In the genomic region with DNA sequence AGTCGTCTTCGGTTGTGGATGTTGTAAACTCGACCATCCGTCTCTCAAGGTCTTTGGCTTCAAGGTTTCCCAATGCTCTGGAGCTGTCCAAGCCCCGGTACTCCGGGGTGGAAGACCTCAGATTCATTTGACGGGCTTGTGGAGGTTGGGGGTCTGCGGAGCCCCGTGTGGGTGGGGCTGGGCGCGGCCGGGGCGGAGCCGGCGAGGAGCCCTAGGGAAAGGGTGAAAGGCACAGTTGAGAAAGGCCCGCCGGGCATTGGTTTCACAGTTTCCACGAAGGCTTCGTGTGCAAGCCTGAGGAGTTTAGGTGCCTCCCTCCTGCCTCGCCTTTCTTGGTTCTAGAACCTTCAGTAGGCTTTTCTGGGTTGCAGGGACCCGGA, we compare ENCODE assay signal across 8 cellular contexts. TPM values are rescaled to one million over a fixed set of nuclear protein-coding genes. Genes with fewer than 3 reads are reported as not detected.
DNase-seq lines count a peak whose midpoint lies in the region; ATAC-seq and TF ChIP-seq lines count a peak whose summit lies in the region.

No MANE protein-coding gene starts in this region.

- no peak overlapping the region for H3K23ac ChIP-seq in H9 (ENCODE audit: insufficient read length, low read depth, low read length)

- no peak for DNase-seq in H9
- DNase-seq in WTC11 (ENCODE audit: low spot score), result peak; percentile 64
- DNase-seq in right cardiac atrium, result no peak
- no peak for DNase-seq in islet precursor cell
- DNase-seq in ecto neural progenitor cell (ENCODE audit: low spot score), result no peak
- DNase-seq in DMS153 treated with DMSO at 0.1 percent for 48 hours (lab: John Stamatoyannopoulos, UW; ENCODE audit: unreplicated experiment), result no peak
- no peak for DNase-seq in NCI-H1105 treated with DMSO at 0.1 percent for 48 hours (lab: John Stamatoyannopoulos, UW)

- peak; percentile 63 for ATAC-seq in WTC11
- ATAC-seq in right cardiac atrium, result peak; percentile 20 to 34

- H3K4me1 ChIP-seq in H9 (ENCODE audit: insufficient read depth, low read length) (no peaks in the 10 kb centered on the region; the same call in 1 of the 2 replicates), right cardiac atrium (ENCODE audit: control insufficient read depth, insufficient read depth, low read length) (no peaks in the 10 kb centered on the region), skeletal muscle satellite cell (ENCODE audit: control insufficient read depth, insufficient read depth, low read length) (peaks cover 43% of the 10 kb centered on the region)

- H3K36me3 ChIP-seq in skeletal muscle satellite cell (ENCODE audit: insufficient read depth, low read length), result no peaks in the 10 kb centered on the region

- peak overlapping the region; percentile 40 for H3K18ac ChIP-seq in H9 (ENCODE audit: insufficient read length, low read depth, low read length)

- H2BK12ac ChIP-seq in H9 (ENCODE audit: insufficient read length, low read depth, low read length), result no peak overlapping the region

- H3K27ac ChIP-seq in H9 (ENCODE audit: insufficient read length, low read depth, low read length) (no peak overlapping the region), right cardiac atrium (ENCODE audit: low read length) (peak overlapping the region; percentile 1)

- H4K8ac ChIP-seq in H9 (replicated peaks; ENCODE audit: insufficient read length, low read depth, low read length), result no peak overlapping the region

- H3K36me3 Mint-ChIP-seq in H9 (ENCODE audit: insufficient read depth in 1 of 3, low read depth in 3 of 3), result no peaks in the 10 kb centered on the region
- no peaks in the 10 kb centered on the region for H3K36me3 Mint-ChIP-seq in WTC11

- peak overlapping the region; percentile 0 to 70 (median 8); a peak in 3 of 7 replicates for H3K27ac Mint-ChIP-seq in H9
- 0 out of 2 replicates have a peak overlapping the region, but pooled peaks have one; percentile 36 for H3K27ac Mint-ChIP-seq in WTC11

- H3K9ac ChIP-seq in H9 (ENCODE audit: extremely low read depth, insufficient read length, low read length) (no peak overlapping the region), skeletal muscle satellite cell (ENCODE audit: low read depth, low read length) (peak overlapping the region; percentile 59)

- H3K79me2 ChIP-seq in H9 (ENCODE audit: insufficient read depth, low read length), result peaks cover 5% of the 10 kb centered on the region; the same call in 1 of the 2 replicates

- no peak overlapping the region for H2AFZ ChIP-seq in H9 (ENCODE audit: low read length)

- no CpG with 5 or more reads among the region's 21 CpGs for WGBS in H9 (ENCODE audit: extremely low coverage, insufficient read length, low lambda C conversion rate)
- 4% methylated on average over 21 of the region's 21 CpGs for WGBS in right cardiac atrium

- H3K56ac ChIP-seq in H9 (ENCODE audit: insufficient read length, low read depth, low read length), result no peak overlapping the region

- intact Hi-C loops in right cardiac atrium (cut with DNase I), result no loop called here

- no peak overlapping the region for H2BK20ac ChIP-seq in H9 (ENCODE audit: low read depth, low read length, poor library complexity, severe bottlenecking)

- no peak overlapping the region for H2BK15ac ChIP-seq in H9 (ENCODE audit: low read depth, low read length)

- H4K5ac ChIP-seq in H9 (ENCODE audit: insufficient read length, low read depth, low read length), result no peak overlapping the region

- H3K4me1 Mint-ChIP-seq in H9 (peaks cover 18 to 27% of the 10 kb centered on the region in 2 experiments), WTC11 (peaks cover 23% of the 10 kb centered on the region)

- CTCF ChIA-PET in WTC11 (lab: Charles Lee), result interaction anchor here (0.6 to 3.3 kb wide), 8 partner anchors 8 to 245 kb away, joined by 3 to 22 read pairs (median 4); a partner anchor contains a TSS

- H2BK120ac ChIP-seq in H9 (ENCODE audit: low read depth, low read length, poor library complexity, severe bottlenecking), result no peak overlapping the region

- H3K4me2 ChIP-seq in H9 (ENCODE audit: insufficient read depth, insufficient read length, low read length), result peak overlapping the region; percentile 81
- H3K4me2 ChIP-seq in skeletal muscle satellite cell (ENCODE audit: low read length), result peak overlapping the region; percentile 85

- H3K4me3 Mint-ChIP-seq in H9 (peak overlapping the region; percentile 85 to 91), WTC11 (peak overlapping the region; percentile 83)

- H3K9me3 ChIP-seq in H9 (ENCODE audit: control insufficient read depth, low read depth, low read length) (no peaks in the 10 kb centered on the region), right cardiac atrium (ENCODE audit: control insufficient read depth, low read length) (no peaks in the 10 kb centered on the region), skeletal muscle satellite cell (replicated peaks; ENCODE audit: low read length) (no peaks in the 10 kb centered on the region)

- peaks cover 2% of the 10 kb centered on the region for H3K79me1 ChIP-seq in H9 (ENCODE audit: insufficient read depth, low read depth, low read length, poor library complexity, severe bottlenecking)

- H3K27me3 Mint-ChIP-seq in H9 (ENCODE audit: low read depth) (peaks cover 44% of the 10 kb centered on the region), WTC11 (ENCODE audit: low read depth) (peaks cover 45% of the 10 kb centered on the region)

- H2BK5ac ChIP-seq in H9 (ENCODE audit: insufficient read length, low read length), result no peak overlapping the region

- 0 out of 2 replicates have a peak overlapping the region, but pooled peaks have one; percentile 53 for H3K14ac ChIP-seq in H9 (ENCODE audit: insufficient read depth, low read length)

- TF ChIP-seq CTCF in H9 (conservative IDR thresholded peaks at IDR 0.05) (no peak), WTC11 (IDR thresholded peaks at IDR 0.05) (no peak)

- H4K91ac ChIP-seq in H9 (ENCODE audit: insufficient read length, low read depth, low read length), result no peak overlapping the region

- H3K9me3 Mint-ChIP-seq in H9, result peaks cover 0 to 2% of the 10 kb centered on the region in 2 experiments; a peak in 2 of 5 replicates
- no peaks in the 10 kb centered on the region for H3K9me3 Mint-ChIP-seq in WTC11

- H4K20me1 ChIP-seq in H9 (ENCODE audit: control insufficient read depth, insufficient read depth, insufficient read length), result no peaks in the 10 kb centered on the region

- H3K27me3 ChIP-seq in H9 (ENCODE audit: insufficient read depth, low read length), result peaks cover 4% of the 10 kb centered on the region; the same call in 1 of the 2 replicates
- H3K27me3 ChIP-seq in right cardiac atrium (ENCODE audit: control insufficient read depth, insufficient read depth), result no peaks in the 10 kb centered on the region
- H3K27me3 ChIP-seq in skeletal muscle satellite cell (ENCODE audit: control insufficient read depth, insufficient read depth, low read length), result no peaks in the 10 kb centered on the region

- no peak overlapping the region for H2AK5ac ChIP-seq in H9 (ENCODE audit: insufficient read length, low read length)

- H3K4me3 ChIP-seq in right cardiac atrium (ENCODE audit: low read length) (peak overlapping the region; percentile 31), skeletal muscle satellite cell (ENCODE audit: low read length) (peak overlapping the region; percentile 71)

- H3K4ac ChIP-seq in H9 (ENCODE audit: low read depth, low read length), result no peak overlapping the region

- POLR2A ChIA-PET in WTC11 (lab: Charles Lee), result interaction anchor here (0.8 to 1.2 kb wide), 5 partner anchors 8 to 74 kb away, joined by 3 to 5 read pairs (median 3); no protein-coding TSS in a partner anchor

- H3K23me2 ChIP-seq in H9 (ENCODE audit: insufficient read length, low read depth, low read length, poor library complexity, severe bottlenecking), result peaks cover 17% of the 10 kb centered on the region

- no peak overlapping the region for H3T11ph ChIP-seq in H9 (ENCODE audit: low read length)

TF ChIP-seq in WTC11, 78 proteins besides CTCF, POLR2A, EP300 and RAD21 (continues in another document):
- TF ChIP-seq FOXP1 (CRISPR knock-in tag; IDR thresholded peaks at IDR 0.05; ENCODE audit: borderline replicate concordance) (no peak), HMGA2 (CRISPR knock-in tag; IDR thresholded peaks at IDR 0.05) (no peak), ZNF317 (CRISPR knock-in tag; IDR thresholded peaks at IDR 0.05; ENCODE audit: borderline replicate concordance, low read depth) (no peak), EMX1 (CRISPR knock-in tag; IDR thresholded peaks at IDR 0.05) (no peak)
- TF ChIP-seq, protein P1, sequence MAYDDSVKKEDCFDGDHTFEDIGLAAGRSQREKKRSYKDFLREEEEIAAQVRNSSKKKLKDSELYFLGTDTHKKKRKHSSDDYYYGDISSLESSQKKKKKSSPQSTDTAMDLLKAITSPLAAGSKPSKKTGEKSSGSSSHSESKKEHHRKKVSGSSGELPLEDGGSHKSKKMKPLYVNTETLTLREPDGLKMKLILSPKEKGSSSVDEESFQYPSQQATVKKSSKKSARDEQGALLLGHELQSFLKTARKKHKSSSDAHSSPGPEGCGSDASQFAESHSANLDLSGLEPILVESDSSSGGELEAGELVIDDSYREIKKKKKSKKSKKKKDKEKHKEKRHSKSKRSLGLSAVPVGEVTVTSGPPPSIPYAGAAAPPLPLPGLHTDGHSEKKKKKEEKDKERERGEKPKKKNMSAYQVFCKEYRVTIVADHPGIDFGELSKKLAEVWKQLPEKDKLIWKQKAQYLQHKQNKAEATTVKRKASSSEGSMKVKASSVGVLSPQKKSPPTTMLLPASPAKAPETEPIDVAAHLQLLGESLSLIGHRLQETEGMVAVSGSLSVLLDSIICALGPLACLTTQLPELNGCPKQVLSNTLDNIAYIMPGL (CRISPR knock-in tag; IDR thresholded peaks at IDR 0.05), result no peak
- TF ChIP-seq, protein P2, sequence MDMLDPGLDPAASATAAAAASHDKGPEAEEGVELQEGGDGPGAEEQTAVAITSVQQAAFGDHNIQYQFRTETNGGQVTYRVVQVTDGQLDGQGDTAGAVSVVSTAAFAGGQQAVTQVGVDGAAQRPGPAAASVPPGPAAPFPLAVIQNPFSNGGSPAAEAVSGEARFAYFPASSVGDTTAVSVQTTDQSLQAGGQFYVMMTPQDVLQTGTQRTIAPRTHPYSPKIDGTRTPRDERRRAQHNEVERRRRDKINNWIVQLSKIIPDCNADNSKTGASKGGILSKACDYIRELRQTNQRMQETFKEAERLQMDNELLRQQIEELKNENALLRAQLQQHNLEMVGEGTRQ (CRISPR knock-in tag; IDR thresholded peaks at IDR 0.05), result no peak; the same call in 1 of the 2 replicates
- TF ChIP-seq, protein P3, sequence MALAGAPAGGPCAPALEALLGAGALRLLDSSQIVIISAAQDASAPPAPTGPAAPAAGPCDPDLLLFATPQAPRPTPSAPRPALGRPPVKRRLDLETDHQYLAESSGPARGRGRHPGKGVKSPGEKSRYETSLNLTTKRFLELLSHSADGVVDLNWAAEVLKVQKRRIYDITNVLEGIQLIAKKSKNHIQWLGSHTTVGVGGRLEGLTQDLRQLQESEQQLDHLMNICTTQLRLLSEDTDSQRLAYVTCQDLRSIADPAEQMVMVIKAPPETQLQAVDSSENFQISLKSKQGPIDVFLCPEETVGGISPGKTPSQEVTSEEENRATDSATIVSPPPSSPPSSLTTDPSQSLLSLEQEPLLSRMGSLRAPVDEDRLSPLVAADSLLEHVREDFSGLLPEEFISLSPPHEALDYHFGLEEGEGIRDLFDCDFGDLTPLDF (CRISPR knock-in tag; IDR thresholded peaks at IDR 0.05), result no peak

RNA-seq across cellular contexts. Expression of a gene that starts 0.4 kb away (rescaled TPM):
- total RNA-seq in H9 (2021) (57.3 and 62.7 TPM in 2 replicates), WTC11 (2021) (35.9 to 36.9 TPM (median 36.4 TPM) in 3 replicates), right cardiac atrium (10 to 100 TPM; 33.6 to 39.2 (median 36.6) TPM)
- polyA plus RNA-seq in right cardiac atrium, result 4.2 TPM
- total RNA-seq in skeletal muscle satellite cell (2012; rRNA removed), result 24.8 and 25.6 TPM in 2 replicates
